Comparison of ENCODE assay signal across 8 cellular contexts in the genomic region with DNA sequence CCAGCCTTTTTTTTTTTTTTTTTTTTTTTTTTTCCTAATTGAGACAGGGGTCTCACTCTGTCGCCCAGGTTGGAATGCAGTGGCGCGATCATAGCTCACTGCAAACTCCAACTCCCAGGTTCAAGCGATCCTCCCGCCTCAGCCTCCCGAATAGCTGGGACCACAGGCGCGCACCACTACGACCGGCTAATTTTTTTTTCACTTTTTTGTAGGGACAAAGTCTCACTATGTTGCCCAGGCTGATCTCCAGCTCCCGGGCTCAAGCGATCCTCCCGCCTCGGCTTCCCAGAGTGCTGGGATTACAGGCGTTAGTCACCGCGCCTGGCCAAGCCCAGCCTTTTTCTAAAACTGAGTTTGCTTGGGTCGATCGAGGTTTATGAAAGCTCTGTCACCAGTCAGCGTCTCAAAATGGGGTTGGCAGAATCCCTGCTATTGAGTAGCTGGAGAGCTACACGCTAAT. TPM values are rescaled to one million over a fixed set of nuclear protein-coding genes. Genes with fewer than 3 reads are reported as not detected.
DNase-seq lines count a peak whose midpoint lies in the region; ATAC-seq and TF ChIP-seq lines count a peak whose summit lies in the region.

No MANE protein-coding gene starts in this region.

- H3K4me3 Mint-ChIP-seq in WTC11, result peak overlapping the region; percentile 99
- peak overlapping the region; percentile 95 to 99 (median 98) for H3K4me3 Mint-ChIP-seq in naive B cell

- H3K9me3 Mint-ChIP-seq in WTC11 (no peaks in the 10 kb centered on the region), naive B cell (no peaks in the 10 kb centered on the region)

- H3K27ac ChIP-seq in esophagus (ENCODE audit: low read depth in 2 of 2, low read length in 1 of 2), result peak overlapping the region; percentile 95

- DNase-seq in Ammon's horn (ENCODE audit: low spot score) (peak; percentile 18), WTC11 (ENCODE audit: low spot score) (no peak), naive B cell (no peak)

- H3K36me3 ChIP-seq in esophagus (ENCODE audit: control insufficient read depth in 2 of 2, insufficient read depth in 2 of 2, low read length in 1 of 2), result peaks cover 0 to 7% of the 10 kb centered on the region in 2 donors

- no peaks in the 10 kb centered on the region for H3K9me3 ChIP-seq in esophagus (ENCODE audit: control insufficient read depth in 2 of 2, insufficient read depth in 1 of 2, low read depth in 1 of 2, low read length in 1 of 2)

- CTCF ChIA-PET in WTC11 (lab: Charles Lee), result interaction anchor here (0.6 to 1.9 kb wide), 8 partner anchors 13 to 310 kb away, joined by 3 to 17 read pairs (median 3); a partner anchor contains a TSS

- H3K4me1 Mint-ChIP-seq in WTC11 (peaks cover 11% of the 10 kb centered on the region; the same call in 1 of the 2 replicates), naive B cell (peaks cover 19 to 57% (median 28%) of the 10 kb centered on the region in 3 donors)

- H3K27ac Mint-ChIP-seq in WTC11 (peak overlapping the region; percentile 87), naive B cell (peak overlapping the region; percentile 100)

- H3K36me3 Mint-ChIP-seq in WTC11 (peaks cover 11% of the 10 kb centered on the region; the same call in 1 of the 2 replicates), naive B cell (no peaks in the 10 kb centered on the region)

- no peak for TF ChIP-seq CTCF in WTC11 (IDR thresholded peaks at IDR 0.05)

- H3K27me3 ChIP-seq in esophagus (ENCODE audit: control insufficient read depth in 1 of 2, insufficient read depth in 2 of 2, low read length in 2 of 2), result no peaks in the 10 kb centered on the region

- POLR2A ChIA-PET in WTC11 (lab: Charles Lee), result interaction anchor here (0.6 to 1.7 kb wide), 6 partner anchors 13 to 1645 kb away, joined by 3 to 9 read pairs (median 4); a partner anchor contains a TSS

- peak overlapping the region in 1 of 2 donors; percentile 40 for H3K4me3 ChIP-seq in esophagus (ENCODE audit: low read depth in 1 of 2, low read length in 2 of 2)

- ATAC-seq in HG03025 (IDR thresholded peaks at IDR 0.05; ENCODE audit: low FRiP score, unreplicated experiment) (peak; percentile 2), WTC11 (no peak), naive B cell (ENCODE audit: low read depth in 2 of 2) (no peak), GM21619 (IDR thresholded peaks at IDR 0.05; ENCODE audit: unreplicated experiment) (no peak), HG02763 (IDR thresholded peaks at IDR 0.05; ENCODE audit: unreplicated experiment) (no peak), HG02678 (IDR thresholded peaks at IDR 0.05; ENCODE audit: unreplicated experiment) (no peak)

- 1 to 37% methylated on average over 21 of the region's 21 CpGs for WGBS in esophagus, 2 donors

- H3K27me3 Mint-ChIP-seq in WTC11 (ENCODE audit: low read depth) (no peaks in the 10 kb centered on the region), naive B cell (no peaks in the 10 kb centered on the region)

- peaks cover 0 to 7% of the 10 kb centered on the region in 2 donors for H3K4me1 ChIP-seq in esophagus (ENCODE audit: control insufficient read depth in 2 of 2, insufficient read depth in 2 of 2, low read length in 1 of 2)

TF ChIP-seq in WTC11, 78 proteins besides CTCF, POLR2A, EP300 and RAD21:
- TF ChIP-seq ZNF121 (CRISPR knock-in tag; IDR thresholded peaks at IDR 0.05), result 0 out of 2 replicates have a peak, but pooled peaks have one; percentile 43
- TF ChIP-seq, protein P1, sequence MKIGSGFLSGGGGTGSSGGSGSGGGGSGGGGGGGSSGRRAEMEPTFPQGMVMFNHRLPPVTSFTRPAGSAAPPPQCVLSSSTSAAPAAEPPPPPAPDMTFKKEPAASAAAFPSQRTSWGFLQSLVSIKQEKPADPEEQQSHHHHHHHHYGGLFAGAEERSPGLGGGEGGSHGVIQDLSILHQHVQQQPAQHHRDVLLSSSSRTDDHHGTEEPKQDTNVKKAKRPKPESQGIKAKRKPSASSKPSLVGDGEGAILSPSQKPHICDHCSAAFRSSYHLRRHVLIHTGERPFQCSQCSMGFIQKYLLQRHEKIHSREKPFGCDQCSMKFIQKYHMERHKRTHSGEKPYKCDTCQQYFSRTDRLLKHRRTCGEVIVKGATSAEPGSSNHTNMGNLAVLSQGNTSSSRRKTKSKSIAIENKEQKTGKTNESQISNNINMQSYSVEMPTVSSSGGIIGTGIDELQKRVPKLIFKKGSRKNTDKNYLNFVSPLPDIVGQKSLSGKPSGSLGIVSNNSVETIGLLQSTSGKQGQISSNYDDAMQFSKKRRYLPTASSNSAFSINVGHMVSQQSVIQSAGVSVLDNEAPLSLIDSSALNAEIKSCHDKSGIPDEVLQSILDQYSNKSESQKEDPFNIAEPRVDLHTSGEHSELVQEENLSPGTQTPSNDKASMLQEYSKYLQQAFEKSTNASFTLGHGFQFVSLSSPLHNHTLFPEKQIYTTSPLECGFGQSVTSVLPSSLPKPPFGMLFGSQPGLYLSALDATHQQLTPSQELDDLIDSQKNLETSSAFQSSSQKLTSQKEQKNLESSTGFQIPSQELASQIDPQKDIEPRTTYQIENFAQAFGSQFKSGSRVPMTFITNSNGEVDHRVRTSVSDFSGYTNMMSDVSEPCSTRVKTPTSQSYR (CRISPR knock-in tag; IDR thresholded peaks at IDR 0.05), result no peak

RNA-seq across cellular contexts. Expression of a gene that starts 1.3 kb away (rescaled TPM):
- 50.9 to 52.6 TPM (median 51.1 TPM) in 3 replicates for total RNA-seq in WTC11 (2021)
- polyA plus RNA-seq in esophagus, result 10 to 100 TPM; 22.3 to 27.6 TPM
- polyA plus RNA-seq in naive B cell (ENCODE audit: low read depth in 6 of 6), result 10 to 100 TPM; 27.6 to 53.2 (median 39.1) TPM

RNA-seq across cellular contexts. Expression of a gene that starts 13.0 kb away (rescaled TPM):
- 4.9 to 5.4 TPM (median 5.2 TPM) in 3 replicates for total RNA-seq in WTC11 (2021)
- polyA plus RNA-seq in esophagus, result under 1 TPM; 0.25 to 0.41 TPM
- 1 to 10 TPM in 1 of 6 donors, under 1 TPM in 2, not detected in 3; 0.12 to 2.0 (median 0.18) TPM for polyA plus RNA-seq in naive B cell (ENCODE audit: low read depth in 6 of 6)

RNA-seq across cellular contexts. Expression of a gene that starts 39.8 kb away (rescaled TPM):
- 146 to 184 TPM (median 182 TPM) in 3 replicates for total RNA-seq in WTC11 (2021)
- polyA plus RNA-seq in esophagus (1 to 10 TPM; 2.6 to 3.7 TPM), naive B cell (ENCODE audit: low read depth in 6 of 6) (100 to 1,000 TPM; 202 to 489 (median 254) TPM)

RNA-seq across cellular contexts. Expression of a gene that starts 43.4 kb away (rescaled TPM):
- total RNA-seq in WTC11 (2021), result 60.0 to 70.7 TPM (median 60.9 TPM) in 3 replicates
- 10 to 100 TPM; 18.5 to 22.8 TPM for polyA plus RNA-seq in esophagus
- 10 to 100 TPM in 5 of 6 donors, 1 to 10 TPM in 1; 9.3 to 26.8 (median 13.6) TPM for polyA plus RNA-seq in naive B cell (ENCODE audit: low read depth in 6 of 6)

RNA-seq across cellular contexts. Expression of a gene that starts 47.2 kb away (rescaled TPM):
- total RNA-seq in WTC11 (2021), result 18.0 to 21.0 TPM (median 20.2 TPM) in 3 replicates
- polyA plus RNA-seq in esophagus (10 to 100 TPM in 1 of 2 donors, 1 to 10 TPM in 1; 6.9 to 22.1 TPM), naive B cell (ENCODE audit: low read depth in 6 of 6) (10 to 100 TPM in 3 of 6 donors, 1 to 10 TPM in 3; 8.5 to 11.6 (median 10.0) TPM)

Comparison
In these comparisons a context has a peak if more than half of its experiments do, and no peak if none do; other contexts are left out.
1. RNA of a gene that starts 39.8 kb away (polyA plus RNA-seq): 202 to 489 TPM in naive B cell; 2.6 to 3.7 TPM in esophagus; every median in the first group is over 10 times any median in the second.